In the genomic region with DNA sequence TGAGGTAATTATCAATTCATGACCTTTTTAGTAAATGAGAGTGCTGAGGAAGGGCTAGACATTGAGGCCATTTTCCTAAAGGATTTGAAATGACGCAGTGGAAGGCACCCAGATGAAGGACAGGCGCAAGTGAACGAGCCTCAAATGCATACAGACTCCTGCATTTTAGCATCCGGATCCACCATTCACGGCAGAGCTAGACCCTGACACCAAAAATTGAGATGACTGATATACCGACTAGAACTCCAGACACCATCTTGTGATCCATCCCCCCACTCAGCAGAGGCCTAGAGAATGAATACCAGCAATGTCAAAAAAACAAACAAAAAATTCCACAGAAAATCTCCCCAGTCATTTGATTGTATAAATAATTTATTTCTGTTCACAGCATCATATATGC, we compare ENCODE assay signal across 1 cellular context.
TF ChIP-seq lines count a peak whose summit lies in the region.

No MANE protein-coding gene starts in this region.

TF ChIP-seq in WTC11, 78 proteins besides CTCF, POLR2A, EP300 and RAD21 (continued from another document):
- TF ChIP-seq ZNF317 (CRISPR knock-in tag; IDR thresholded peaks at IDR 0.05; ENCODE audit: borderline replicate concordance, low read depth) (no peak), NFE2L1 (CRISPR knock-in tag; IDR thresholded peaks at IDR 0.05) (no peak), CREB1 (CRISPR knock-in tag; IDR thresholded peaks at IDR 0.05) (no peak), ESRRA (CRISPR knock-in tag; IDR thresholded peaks at IDR 0.05; ENCODE audit: borderline replicate concordance) (no peak), IRF1 (CRISPR knock-in tag; IDR thresholded peaks at IDR 0.05) (no peak), EMX1 (CRISPR knock-in tag; IDR thresholded peaks at IDR 0.05) (no peak), CDX4 (CRISPR knock-in tag; IDR thresholded peaks at IDR 0.05; ENCODE audit: borderline replicate concordance) (no peak)
